Comparison of ENCODE assay signal across 1 cellular context in genomic region chr14:35368139-35368460, GRCh38.
TF ChIP-seq lines count a peak whose summit lies in the region.

No MANE protein-coding gene starts in this region.

TF ChIP-seq in K562, 482 proteins besides CTCF, POLR2A, EP300 and RAD21 (continued from another document):
- TF ChIP-seq ZNF449 (CRISPR knock-in tag; IDR thresholded peaks at IDR 0.05) (peak; percentile 12; the same call in 1 of the 2 replicates), ZNF224 (CRISPR knock-in tag; IDR thresholded peaks at IDR 0.05) (no peak), ZNF639 (CRISPR knock-in tag; conservative IDR thresholded peaks at IDR 0.05 in 1 of 2, IDR thresholded peaks at IDR 0.05 in 1 of 2) (peak in 1 of 2 experiments; percentile 16; a peak in 1 of 4 replicates)
